Comparison of ENCODE assay signal across 19 cellular contexts in genomic region chr2:181943411-181944124, GRCh38. TPM values are rescaled to one million over a fixed set of nuclear protein-coding genes. Genes with fewer than 3 reads are reported as not detected.
A peak's percentile ranks its signal among the peaks of the same experiment; 100 is the strongest.
DNase-seq lines count a peak whose midpoint lies in the region; ATAC-seq and TF ChIP-seq lines count a peak whose summit lies in the region.
"Had no signal": no experiment of that assay in that cellular context is flagged by ENCODE, and none has a peak within 500 bp of the region (broad histone marks: within the 10 kb centered on the region; RNA-seq: fewer than 3 reads in every experiment).

No MANE protein-coding gene starts in this region.

- H3K4me1 ChIP-seq in HEK293 (ENCODE audit: control insufficient read depth, insufficient read depth, low read length): no peaks in the 10 kb centered on the region
- no peaks in the 10 kb centered on the region for H3K4me1 ChIP-seq in muscle layer of duodenum (ENCODE audit: control insufficient read depth in 1 of 2, insufficient read depth in 2 of 2, low read length in 2 of 2)
- no peaks in the 10 kb centered on the region for H3K4me1 ChIP-seq in upper lobe of right lung
- H3K4me1 ChIP-seq: SJCRH30 had no signal

- intact Hi-C loops in upper lobe of right lung (cut with DNase I): no loop called here

- POLR2A ChIA-PET in HEK293 (lab: Yijun Ruan, JAX): no interaction called here

- no peak for TF ChIP-seq CTCF in HEK293 (tag by site-specific recombination; IDR thresholded peaks at IDR 0.05)
- no peak for TF ChIP-seq CTCF in upper lobe of right lung (IDR thresholded peaks at IDR 0.05)

- CTCF ChIA-PET in HEK293 (lab: Yijun Ruan, JAX): no interaction called here

- H3K4me3 ChIP-seq in HEK293 (ENCODE audit: low read depth, low read length) (no peak overlapping the region), muscle layer of duodenum (ENCODE audit: low read depth in 1 of 2, low read length in 2 of 2) (no peak overlapping the region), upper lobe of right lung (no peak overlapping the region)
- H3K4me3 ChIP-seq: K562, SJCRH30 had no signal

- no peaks in the 10 kb centered on the region for H3K27me3 ChIP-seq in muscle layer of duodenum (ENCODE audit: low read depth, low read length)
- H3K27me3 ChIP-seq in upper lobe of right lung: no peaks in the 10 kb centered on the region
- H3K27me3 ChIP-seq: SJCRH30 had no signal

- ATAC-seq in left lobe of liver: peak; percentile 54
- peak; percentile 93 for ATAC-seq in upper lobe of right lung
- ATAC-seq: K562 had no signal

- no peaks in the 10 kb centered on the region for H3K36me3 ChIP-seq in HEK293 (ENCODE audit: control insufficient read depth in 2 of 2, insufficient read depth in 1 of 2, low read length in 2 of 2)
- H3K36me3 ChIP-seq in muscle layer of duodenum (ENCODE audit: control insufficient read depth in 1 of 2, insufficient read depth in 2 of 2, low read length in 2 of 2): no peaks in the 10 kb centered on the region
- H3K36me3 ChIP-seq in upper lobe of right lung: no peaks in the 10 kb centered on the region
- H3K36me3 ChIP-seq: SJCRH30 had no signal

- H3K27ac ChIP-seq in HEK293 (ENCODE audit: extremely low read depth, low read depth, low read length) (no peak overlapping the region), muscle layer of duodenum (ENCODE audit: low read length) (peak overlapping the region; percentile 21), upper lobe of right lung (peak overlapping the region; percentile 15)
- H3K27ac ChIP-seq: HL-60, SJCRH30 had no signal

- DNase-seq in left lobe of liver (ENCODE audit: low spot score) (no peak), upper lobe of right lung (no peak), NCI-H1436 (lab: John Stamatoyannopoulos, UW) (no peak), DMS79 treated with DMSO at 0.1 percent for 48 hours (lab: John Stamatoyannopoulos, UW) (no peak), GDM1 (lab: John Stamatoyannopoulos, UW) (no peak)
- DNase-seq: CD4-positive, CD25-positive, alpha-beta regulatory T cell; GOT3; NCI-H1417; NCI-H2029 treated with DMSO at 0.1 percent for 48 hours; NCI-H2171 treated with DMSO at 0.1 percent for 48 hours; NCI-H446 treated with DMSO at 0.1 percent for 48 hours; NCI-H748 treated with DMSO at 0.1 percent for 48 hours; SJCRH30 had no signal

- H3K9me3 ChIP-seq in HEK293 (ENCODE audit: control insufficient read depth, insufficient read depth, low read depth, low read length) (no peaks in the 10 kb centered on the region), muscle layer of duodenum (ENCODE audit: control insufficient read depth in 1 of 2, low read length in 2 of 2) (no peaks in the 10 kb centered on the region), upper lobe of right lung (no peaks in the 10 kb centered on the region)

TF ChIP-seq in HEK293, 187 proteins besides CTCF, POLR2A, EP300 and RAD21:
- TF ChIP-seq ZNF514 (tag by site-specific recombination; IDR thresholded peaks at IDR 0.05) (no peak), SCRT2 (tag by site-specific recombination; IDR thresholded peaks at IDR 0.05) (peak; percentile 25; the same call in 1 of the 2 replicates)

RNA-seq across cellular contexts. Expression of gene PPP1R1C, which starts 42.1 kb away (rescaled TPM):
- 7.2 TPM for total RNA-seq in left lobe of liver
- total RNA-seq in upper lobe of right lung: 5.8 TPM
- total RNA-seq: B cell; CD4-positive, CD25-positive, alpha-beta regulatory T cell; G401; SJCRH30 had no signal

RNA-seq across cellular contexts. Expression of gene ITPRID2, which starts 52.0 kb away (rescaled TPM):
- total RNA-seq in left lobe of liver: 96.4 TPM
- 242 TPM for total RNA-seq in upper lobe of right lung
